21 cellular contexts compared by ENCODE assay signal in the genomic region with DNA sequence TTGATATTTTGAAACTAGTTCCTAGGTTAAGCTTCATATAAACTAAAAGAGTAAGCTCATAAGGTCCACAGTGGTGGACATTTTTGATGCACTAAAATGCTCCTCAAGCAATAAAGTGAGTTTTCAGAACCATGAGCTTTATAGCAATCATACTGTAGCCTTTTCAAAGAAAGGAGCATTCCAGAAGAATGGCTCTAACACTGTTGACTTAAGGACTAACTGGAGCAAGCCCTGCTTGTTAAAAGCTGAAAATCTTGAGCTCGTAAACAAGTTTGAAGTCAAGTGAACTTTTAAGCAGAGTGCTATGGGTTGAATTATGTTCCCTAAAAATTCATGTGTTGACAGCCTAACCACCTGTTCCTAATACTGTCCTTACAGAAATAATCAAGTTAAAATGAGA. TPM values are rescaled to one million over a fixed set of nuclear protein-coding genes. Genes with fewer than 3 reads are reported as not detected.
A peak's percentile ranks its signal among the peaks of the same experiment; 100 is the strongest.
DNase-seq lines count a peak whose midpoint lies in the region; ATAC-seq, FAIRE-seq and TF ChIP-seq lines count a peak whose summit lies in the region.
"Had no signal": no experiment of that assay in that cellular context is flagged by ENCODE, and none has a peak within 500 bp of the region (broad histone marks: within the 10 kb centered on the region; RNA-seq: fewer than 3 reads in every experiment).

No MANE protein-coding gene starts in this region.

- no peak overlapping the region for H3K27ac ChIP-seq in ovary
- H3K27ac ChIP-seq: brain microvascular endothelial cell, foreskin keratinocyte, SJSA1, thyroid gland had no signal

- no peaks in the 10 kb centered on the region for H3K27me3 ChIP-seq in ovary
- H3K27me3 ChIP-seq: brain microvascular endothelial cell, foreskin keratinocyte, SJSA1, thyroid gland had no signal

- H3K9me3 ChIP-seq in ovary = no peaks in the 10 kb centered on the region
- H3K9me3 ChIP-seq: SJSA1, thyroid gland had no signal

- H3K4me3 ChIP-seq in epithelial cell of proximal tubule (ENCODE audit: low read depth, low read length) (no peak overlapping the region), ovary (no peak overlapping the region)
- H3K4me3 ChIP-seq: SJSA1, thyroid gland had no signal

- DNase-seq in EH (ENCODE audit: low read depth) = peak; percentile 12
- DNase-seq in epithelial cell of proximal tubule (ENCODE audit: low read depth) = peak; percentile 1
- DNase-seq in RCC 7860 (ENCODE audit: low spot score) = no peak
- DNase-seq in activated naive CD4-positive, alpha-beta T cell treated with anti-CD3 and anti-CD28 coated beads, Interleukin-2, amount 50 U/mL, for 16 hours = no peak
- no peak for DNase-seq in ovary
- DNase-seq: activated CD8-positive, alpha-beta T cell treated with anti-CD3 and anti-CD28 coated beads, Interleukin-2, amount 10 ng/mL, durations not matched to agents 7 days and 5 days; brain microvascular endothelial cell; DMS153; foreskin keratinocyte; Kasumi-1; NCI-H1092 treated with DMSO at 0.1 percent for 48 hours; OCI-M1; retina; stimulated activated CD4-positive, alpha-beta T cell treated with anti-CD3 and anti-CD28 coated beads, Interleukin-12 subunit alpha, Interleukin-12 subunit beta, amount 100 ng/mL, for 4 hours; thyroid gland had no signal

- H3K36me3 ChIP-seq in ovary = no peaks in the 10 kb centered on the region
- H3K36me3 ChIP-seq: brain microvascular endothelial cell, SJSA1, thyroid gland had no signal

- ATAC-seq in GM21528 (IDR thresholded peaks at IDR 0.05; ENCODE audit: low FRiP score, unreplicated experiment) (peak; percentile 14), HG03432 (IDR thresholded peaks at IDR 0.05; ENCODE audit: unreplicated experiment) (peak; percentile 1), HG02981 (IDR thresholded peaks at IDR 0.05; ENCODE audit: unreplicated experiment) (no peak)
- ATAC-seq: activated CD8-positive, alpha-beta T cell treated with anti-CD3 and anti-CD28 coated beads, Interleukin-2, amount 10 ng/mL, durations not matched to agents 7 days and 5 days; foreskin keratinocyte had no signal

- TF ChIP-seq CTCF in epithelial cell of proximal tubule (conservative IDR thresholded peaks at IDR 0.05; ENCODE audit: low read depth, low read length) = no peak
- no peak for TF ChIP-seq CTCF in ovary (IDR thresholded peaks at IDR 0.05)

- intact Hi-C loops in ovary (cut with DNase I) = no loop called here

- TF ChIP-seq EP300 in ovary (IDR thresholded peaks at IDR 0.05) = no peak

- TF ChIP-seq POLR2A in ovary (IDR thresholded peaks at IDR 0.05) = no peak

- FAIRE-seq in RCC 7860 (lab: Jason Lieb, UNC) = no peak
- FAIRE-seq: endothelial cell of umbilical vein had no signal

- H3K4me1 ChIP-seq in ovary (ENCODE audit: insufficient read depth) = no peaks in the 10 kb centered on the region
- H3K4me1 ChIP-seq: foreskin keratinocyte, SJSA1, thyroid gland had no signal

- 79 to 89% (median 83%) methylated on average over 1 of the region's 1 CpG for WGBS in ovary, 3 donors

RNA-seq across cellular contexts. Expression of a gene that starts 38.0 kb away (rescaled TPM):
- total RNA-seq in epithelial cell of proximal tubule = 1.3 and 2.0 TPM in 2 replicates
- total RNA-seq in ovary = 1 to 10 TPM in 2 of 7 donors, under 1 TPM in 5; 0.46 to 3.2 (median 0.74) TPM
- 1 to 10 TPM in 1 of 2 donors, under 1 TPM in 1; 0.40 to 2.2 TPM for polyA plus RNA-seq in ovary
- total RNA-seq: activated CD8-positive, alpha-beta T cell treated with anti-CD3 and anti-CD28 coated beads, Interleukin-2, amount 10 ng/mL, durations not matched to agents 7 days and 5 days; endothelial cell of umbilical vein; SJSA1; T-helper 2 cell treated with Interferon-gamma antibody and Interleukin-4, amounts not matched to agents 100 ng/mL and 5 ng/mL, for 36 hours had no signal

Comparison
In these comparisons a context has a peak if more than half of its experiments do, and no peak if none do; other contexts are left out.
1. DNase-seq: peak in EH (single experiment) and epithelial cell of proximal tubule (single experiment); none in RCC 7860 (single experiment), activated naive CD4-positive, alpha-beta T cell treated with anti-CD3 and anti-CD28 coated beads, Interleukin-2, amount 50 U/mL, for 16 hours (single experiment) and ovary (0 of 5).